Comparison of ENCODE assay signal across 8 cellular contexts in the genomic region with DNA sequence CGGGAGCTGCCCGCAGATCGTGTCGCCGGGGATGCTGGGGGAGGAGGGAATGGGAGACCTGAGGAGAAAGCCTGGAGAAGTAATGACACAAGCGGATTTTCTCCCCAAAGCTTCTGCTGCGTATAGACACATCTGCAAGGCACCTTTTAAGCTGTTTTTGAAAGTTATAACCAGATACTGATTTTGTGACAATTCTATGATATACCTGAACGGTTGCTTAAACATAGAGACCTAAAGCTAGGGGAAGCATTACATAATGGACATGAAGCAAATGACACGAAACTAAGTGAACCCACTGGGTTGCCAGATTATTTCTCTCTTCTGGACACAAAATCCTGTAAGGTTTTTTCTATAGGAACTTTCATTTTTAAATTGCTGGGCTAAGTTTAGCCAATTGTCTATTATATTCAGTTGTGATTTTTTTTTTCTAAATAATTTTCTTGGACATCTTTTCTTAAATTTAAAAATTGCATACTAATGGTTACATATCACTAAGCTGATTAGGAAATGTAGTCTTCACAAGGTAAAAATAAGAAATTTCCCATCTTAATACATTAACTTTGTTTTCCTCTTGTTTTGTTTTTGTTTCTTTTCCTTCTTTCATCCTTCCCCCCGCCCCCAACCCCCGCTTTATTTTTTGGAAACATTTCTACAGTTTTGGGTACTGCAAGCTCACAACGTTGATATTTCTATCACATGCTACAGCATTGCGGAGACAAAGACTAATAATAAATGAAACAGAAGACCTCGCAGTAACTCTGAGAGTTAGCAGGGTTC. TPM values are rescaled to one million over a fixed set of nuclear protein-coding genes. Genes with fewer than 3 reads are reported as not detected.
DNase-seq lines count a peak whose midpoint lies in the region; ATAC-seq and TF ChIP-seq lines count a peak whose summit lies in the region.

No MANE protein-coding gene starts in this region.

- H3K27me3 ChIP-seq in esophagus muscularis mucosa (peaks cover 0 to 7% (median 0%) of the 10 kb centered on the region in 4 donors), prostate gland (replicated peaks; ENCODE audit: insufficient read depth) (no peaks in the 10 kb centered on the region)

- DNase-seq in H4 (ENCODE audit: low spot score): peak; percentile 41
- DNase-seq in esophagus muscularis mucosa (ENCODE audit: extremely low spot score): no peak
- DNase-seq in prostate gland (ENCODE audit: low spot score): no peak
- no peak for DNase-seq in NCI-H187 treated with DMSO at 0.1 percent for 48 hours (lab: John Stamatoyannopoulos, UW)
- DNase-seq in omental fat pad (ENCODE audit: low spot score): no peak
- no peak for DNase-seq in glomerular visceral epithelial cell (ENCODE audit: extremely low spot score)

- H3K36me3 ChIP-seq in esophagus muscularis mucosa (no peaks in the 10 kb centered on the region), prostate gland (no peaks in the 10 kb centered on the region)

- TF ChIP-seq EP300 in esophagus muscularis mucosa (IDR thresholded peaks at IDR 0.05): no peak

- WGBS in esophagus muscularis mucosa: 24% methylated on average over 14 of the region's 14 CpGs
- 24% methylated on average over 14 of the region's 14 CpGs for WGBS in prostate gland

- ATAC-seq in omental fat pad (ENCODE audit: low FRiP score) (no peak), GM18511 (IDR thresholded peaks at IDR 0.05; ENCODE audit: unreplicated experiment) (no peak)

- TF ChIP-seq POLR2A in esophagus muscularis mucosa (IDR thresholded peaks at IDR 0.05; ENCODE audit: low read depth) (no peak), prostate gland (IDR thresholded peaks at IDR 0.05) (no peak)

- H3K27ac ChIP-seq in esophagus muscularis mucosa (replicated peaks in 1 of 4): peak overlapping the region; percentile 85 to 95 (median 92)
- peak overlapping the region in 1 of 2 donors; percentile 95 for H3K27ac ChIP-seq in prostate gland

- H3K9me3 ChIP-seq in esophagus muscularis mucosa (no peaks in the 10 kb centered on the region), prostate gland (no peaks in the 10 kb centered on the region)

- TF ChIP-seq CTCF in esophagus muscularis mucosa (IDR thresholded peaks at IDR 0.05) (no peak), prostate gland (IDR thresholded peaks at IDR 0.05) (no peak), omental fat pad (IDR thresholded peaks at IDR 0.05) (no peak)

- H3K4me1 ChIP-seq in esophagus muscularis mucosa (peaks cover 16 to 21% (median 18%) of the 10 kb centered on the region in 4 donors), prostate gland (replicated peaks) (no peaks in the 10 kb centered on the region)

- H3K4me3 ChIP-seq in esophagus muscularis mucosa (peak overlapping the region; percentile 71 to 93 (median 82)), prostate gland (peak overlapping the region; percentile 60 to 74)

- intact Hi-C loops in esophagus muscularis mucosa (cut with DNase I): loop anchor here (5.0 kb wide), 1 partner anchor 87 kb away; no protein-coding TSS in a partner anchor
- intact Hi-C loops in prostate gland (cut with DNase I): loop anchor here (10.0 kb wide), 2 partner anchors 79 to 219 kb away; no protein-coding TSS in a partner anchor

TF ChIP-seq in PFSK-1, 5 proteins besides CTCF, POLR2A, EP300 and RAD21:
- TF ChIP-seq, protein P1, sequence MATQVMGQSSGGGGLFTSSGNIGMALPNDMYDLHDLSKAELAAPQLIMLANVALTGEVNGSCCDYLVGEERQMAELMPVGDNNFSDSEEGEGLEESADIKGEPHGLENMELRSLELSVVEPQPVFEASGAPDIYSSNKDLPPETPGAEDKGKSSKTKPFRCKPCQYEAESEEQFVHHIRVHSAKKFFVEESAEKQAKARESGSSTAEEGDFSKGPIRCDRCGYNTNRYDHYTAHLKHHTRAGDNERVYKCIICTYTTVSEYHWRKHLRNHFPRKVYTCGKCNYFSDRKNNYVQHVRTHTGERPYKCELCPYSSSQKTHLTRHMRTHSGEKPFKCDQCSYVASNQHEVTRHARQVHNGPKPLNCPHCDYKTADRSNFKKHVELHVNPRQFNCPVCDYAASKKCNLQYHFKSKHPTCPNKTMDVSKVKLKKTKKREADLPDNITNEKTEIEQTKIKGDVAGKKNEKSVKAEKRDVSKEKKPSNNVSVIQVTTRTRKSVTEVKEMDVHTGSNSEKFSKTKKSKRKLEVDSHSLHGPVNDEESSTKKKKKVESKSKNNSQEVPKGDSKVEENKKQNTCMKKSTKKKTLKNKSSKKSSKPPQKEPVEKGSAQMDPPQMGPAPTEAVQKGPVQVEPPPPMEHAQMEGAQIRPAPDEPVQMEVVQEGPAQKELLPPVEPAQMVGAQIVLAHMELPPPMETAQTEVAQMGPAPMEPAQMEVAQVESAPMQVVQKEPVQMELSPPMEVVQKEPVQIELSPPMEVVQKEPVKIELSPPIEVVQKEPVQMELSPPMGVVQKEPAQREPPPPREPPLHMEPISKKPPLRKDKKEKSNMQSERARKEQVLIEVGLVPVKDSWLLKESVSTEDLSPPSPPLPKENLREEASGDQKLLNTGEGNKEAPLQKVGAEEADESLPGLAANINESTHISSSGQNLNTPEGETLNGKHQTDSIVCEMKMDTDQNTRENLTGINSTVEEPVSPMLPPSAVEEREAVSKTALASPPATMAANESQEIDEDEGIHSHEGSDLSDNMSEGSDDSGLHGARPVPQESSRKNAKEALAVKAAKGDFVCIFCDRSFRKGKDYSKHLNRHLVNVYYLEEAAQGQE (IDR thresholded peaks at IDR 0.05; ENCODE audit: insufficient read depth in 1 of 2, low read depth in 2 of 2, low read length in 2 of 2): no peak
- TF ChIP-seq FOXP2 (optimal IDR thresholded peaks at IDR 0.05; ENCODE audit: borderline replicate concordance, extremely low read depth, extremely low read length, insufficient read depth): no peak
- TF ChIP-seq TAF1 (IDR thresholded peaks at IDR 0.05; ENCODE audit: borderline replicate concordance, insufficient read depth, low read length): no peak
- TF ChIP-seq SIN3A (IDR thresholded peaks at IDR 0.05; ENCODE audit: borderline replicate concordance, insufficient read depth, low read length): 0 out of 2 replicates have a peak, but pooled peaks have one; percentile 46
- no peak for TF ChIP-seq POLR2AphosphoS5 (IDR thresholded peaks at IDR 0.05; ENCODE audit: low read depth, low read length)

RNA-seq across cellular contexts. Expression of a gene that starts 1.3 kb away (rescaled TPM):
- 3.9 and 10.1 TPM in 2 replicates for total RNA-seq in H4 (2014; rRNA removed; shearing (Covaris generic))
- polyA plus RNA-seq in PFSK-1 (2012; ENCODE audit: insufficient read length, low read depth): 38.4 TPM
- total RNA-seq in esophagus muscularis mucosa (1 to 10 TPM; 1.8 to 3.3 (median 2.3) TPM), prostate gland (10 to 100 TPM in 1 of 2 donors, 1 to 10 TPM in 1; 2.4 to 10.8 TPM), omental fat pad (1 to 10 TPM; 1.1 to 2.0 (median 1.6) TPM)
